Comparison of ENCODE assay signal across 18 cellular contexts in the genomic region with DNA sequence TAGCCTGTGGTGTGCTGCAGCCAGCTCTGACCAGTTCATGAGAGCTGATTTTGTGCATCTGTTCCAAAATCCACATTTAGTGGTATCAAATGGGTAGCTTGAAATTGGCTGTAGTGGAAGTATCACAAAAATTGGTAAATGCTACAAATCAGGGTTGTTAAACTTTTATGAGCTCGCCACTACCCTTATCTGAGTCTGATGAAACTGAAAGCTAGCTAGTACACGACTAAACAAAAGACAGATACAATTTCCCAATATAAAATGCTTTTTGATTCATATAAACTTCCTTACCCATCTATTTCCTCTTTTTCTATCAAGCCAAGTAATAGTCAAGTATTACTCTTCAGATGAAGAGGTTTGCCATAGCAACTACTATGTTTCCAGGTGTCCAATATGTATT.
"Had no signal": no experiment of that assay in that cellular context is flagged by ENCODE, and none has a peak within 500 bp of the region (broad histone marks: within the 10 kb centered on the region; RNA-seq: fewer than 3 reads in every experiment).

No MANE protein-coding gene starts in this region.

- H3K36me3 Mint-ChIP-seq: activated naive CD4-positive, alpha-beta T cell treated with anti-CD3 and anti-CD28 coated beads, Interleukin-2, amount 50 U/mL, for 24 hours; naive B cell had no signal

- H3K27me3 Mint-ChIP-seq: activated CD4-positive, alpha-beta memory T cell treated with anti-CD3 and anti-CD28 coated beads, Interleukin-2, amount 10 ng/mL, durations not matched to agents 7 days and 5 days; activated naive CD4-positive, alpha-beta T cell treated with anti-CD3 and anti-CD28 coated beads, Interleukin-2, amount 50 U/mL, for 24 hours; activated T-cell treated with anti-CD3 and anti-CD28 coated beads, Interleukin-2, amount 50 U/mL, for 24 hours; central memory CD8-positive, alpha-beta T cell; naive B cell had no signal

- H3K9ac ChIP-seq: neural progenitor cell had no signal

- H3K27me3 ChIP-seq: adrenal gland, body of pancreas, esophagus squamous epithelium, left lung, neural progenitor cell, right lobe of liver, transverse colon had no signal

- H3K9me3 ChIP-seq: adrenal gland, body of pancreas, right lobe of liver, transverse colon had no signal

- H3K27ac ChIP-seq: adrenal gland, body of pancreas, coronary artery, esophagus squamous epithelium, left lung, neural progenitor cell, right lobe of liver, transverse colon had no signal

- H3K4me3 Mint-ChIP-seq: activated CD4-positive, alpha-beta memory T cell treated with anti-CD3 and anti-CD28 coated beads, Interleukin-2, amount 10 ng/mL, durations not matched to agents 7 days and 5 days; activated naive CD4-positive, alpha-beta T cell treated with anti-CD3 and anti-CD28 coated beads, Interleukin-2, amount 50 U/mL, for 24 hours; activated T-cell treated with anti-CD3 and anti-CD28 coated beads, Interleukin-2, amount 50 U/mL, for 24 hours; central memory CD8-positive, alpha-beta T cell; naive B cell; neural progenitor cell had no signal

- DNase-seq: activated CD4-positive, alpha-beta memory T cell treated with anti-CD3 and anti-CD28 coated beads, Interleukin-2, amount 10 ng/mL, durations not matched to agents 7 days and 5 days; activated CD4-positive, alpha-beta T cell treated with anti-CD3 and anti-CD28 coated beads for 4 hours; activated T-cell treated with anti-CD3 and anti-CD28 coated beads, Interleukin-2, amount 50 U/mL, for 24 hours; adrenal gland; body of pancreas; esophagus squamous epithelium; hypothalamus; kidney; left lung; mammary epithelial cell; naive B cell; right lobe of liver; stimulated activated naive CD8-positive, alpha-beta T cell treated with anti-CD3 and anti-CD28 coated beads, Interleukin-15, Interleukin-2, amounts not matched to agents 100 U/mL and 50 U/mL, for 24 hours; transverse colon had no signal

- H3K27ac Mint-ChIP-seq: activated CD4-positive, alpha-beta memory T cell treated with anti-CD3 and anti-CD28 coated beads, Interleukin-2, amount 10 ng/mL, durations not matched to agents 7 days and 5 days; activated naive CD4-positive, alpha-beta T cell treated with anti-CD3 and anti-CD28 coated beads, Interleukin-2, amount 50 U/mL, for 24 hours; activated T-cell treated with anti-CD3 and anti-CD28 coated beads, Interleukin-2, amount 50 U/mL, for 24 hours; neural progenitor cell had no signal

- H2AFZ ChIP-seq: neural progenitor cell had no signal

- H3K9me3 Mint-ChIP-seq: activated naive CD4-positive, alpha-beta T cell treated with anti-CD3 and anti-CD28 coated beads, Interleukin-2, amount 50 U/mL, for 24 hours; central memory CD8-positive, alpha-beta T cell had no signal

- H3K4me1 ChIP-seq: adrenal gland, body of pancreas, esophagus squamous epithelium, left lung, right lobe of liver, transverse colon had no signal

- H3K36me3 ChIP-seq: adrenal gland, esophagus squamous epithelium, left lung, neural progenitor cell, right lobe of liver, transverse colon had no signal

- H3K4me2 ChIP-seq: neural progenitor cell had no signal

- H3K4me3 ChIP-seq: adrenal gland, body of pancreas, coronary artery, esophagus squamous epithelium, left lung, neural progenitor cell, right lobe of liver, transverse colon had no signal

- ATAC-seq: body of pancreas; left lung; right lobe of liver; stimulated activated naive CD8-positive, alpha-beta T cell treated with anti-CD3 and anti-CD28 coated beads, Interleukin-15, Interleukin-2, amounts not matched to agents 100 U/mL and 50 U/mL, for 24 hours had no signal

- H3K4me1 Mint-ChIP-seq: activated CD4-positive, alpha-beta memory T cell treated with anti-CD3 and anti-CD28 coated beads, Interleukin-2, amount 10 ng/mL, durations not matched to agents 7 days and 5 days; activated naive CD4-positive, alpha-beta T cell treated with anti-CD3 and anti-CD28 coated beads, Interleukin-2, amount 50 U/mL, for 24 hours; central memory CD8-positive, alpha-beta T cell; naive B cell had no signal
